ENCODE assay signal across 16 cellular contexts in genomic region chr13:106515635-106516254, GRCh38.
"Had no signal": no experiment of that assay in that cellular context is flagged by ENCODE, and none has a peak within 500 bp of the region (broad histone marks: within the 10 kb centered on the region; RNA-seq: fewer than 3 reads in every experiment).

No MANE protein-coding gene starts in this region.

- H3K27me3 ChIP-seq: testis had no signal

- H3K27ac ChIP-seq: spleen, testis had no signal

- H3K9me3 ChIP-seq: spleen, testis had no signal

- DNase-seq: activated CD4-positive, alpha-beta T cell treated with anti-CD3 and anti-CD28 coated beads for 48 hours; activated CD8-positive, alpha-beta memory T cell treated with anti-CD3 and anti-CD28 coated beads, Interleukin-2, amount 50 U/mL, for 4 hours; activated CD8-positive, alpha-beta T cell treated with anti-CD3 and anti-CD28 coated beads, Interleukin-2, amount 10 ng/mL, durations not matched to agents 7 days and 5 days; activated gamma-delta T cell treated with Interleukin-2 at 50 U/mL for 16 hours; activated naive CD8-positive, alpha-beta T cell treated with anti-CD3 and anti-CD28 coated beads for 36 hours; activated T-cell treated with anti-CD3 and anti-CD28 coated beads, Interleukin-2, amount 50 U/mL, for 72 hours; head of caudate nucleus; immature natural killer cell; left cardiac atrium; spleen; stimulated activated naive CD8-positive, alpha-beta T cell treated with anti-CD3 and anti-CD28 coated beads, Interleukin-15, amount 100 ng/mL, for 72 hours; T-helper 17 cell; testis had no signal

- H3K4me3 Mint-ChIP-seq: activated CD8-positive, alpha-beta T cell treated with anti-CD3 and anti-CD28 coated beads, Interleukin-2, amount 10 ng/mL, durations not matched to agents 7 days and 5 days; activated naive CD8-positive, alpha-beta T cell treated with anti-CD3 and anti-CD28 coated beads for 36 hours; activated T-cell treated with anti-CD3 and anti-CD28 coated beads, Interleukin-2, amount 50 U/mL, for 72 hours; immature natural killer cell; natural killer cell treated with Interleukin-12 subunit alpha and Interleukin-12 subunit beta and Interleukin-15 and Interleukin-18, amount 100 ng/mL, for 72 hours; stimulated activated naive CD8-positive, alpha-beta T cell treated with anti-CD3 and anti-CD28 coated beads, Interleukin-15, amount 100 ng/mL, for 72 hours; T-helper 17 cell; WTC11 had no signal

- H3K27ac Mint-ChIP-seq: activated CD8-positive, alpha-beta T cell treated with anti-CD3 and anti-CD28 coated beads, Interleukin-2, amount 10 ng/mL, durations not matched to agents 7 days and 5 days; activated naive CD8-positive, alpha-beta T cell treated with anti-CD3 and anti-CD28 coated beads for 36 hours; activated T-cell treated with anti-CD3 and anti-CD28 coated beads, Interleukin-2, amount 50 U/mL, for 72 hours; immature natural killer cell; natural killer cell treated with Interleukin-12 subunit alpha and Interleukin-12 subunit beta and Interleukin-15 and Interleukin-18, amount 100 ng/mL, for 72 hours; stimulated activated naive CD8-positive, alpha-beta T cell treated with anti-CD3 and anti-CD28 coated beads, Interleukin-15, amount 100 ng/mL, for 72 hours; T-helper 17 cell had no signal

- ATAC-seq: activated CD8-positive, alpha-beta T cell treated with anti-CD3 and anti-CD28 coated beads, Interleukin-2, amount 10 ng/mL, durations not matched to agents 7 days and 5 days; activated T-cell treated with anti-CD3 and anti-CD28 coated beads, Interleukin-2, amount 50 U/mL, for 72 hours; left cardiac atrium; natural killer cell treated with Interleukin-12 subunit alpha and Interleukin-12 subunit beta and Interleukin-15 and Interleukin-18, amount 100 ng/mL, for 72 hours; sciatic nerve; stimulated activated naive CD8-positive, alpha-beta T cell treated with anti-CD3 and anti-CD28 coated beads, Interleukin-15, amount 100 ng/mL, for 72 hours; T-helper 17 cell had no signal

- H3K36me3 Mint-ChIP-seq: activated naive CD8-positive, alpha-beta T cell treated with anti-CD3 and anti-CD28 coated beads for 36 hours; immature natural killer cell; natural killer cell treated with Interleukin-12 subunit alpha and Interleukin-12 subunit beta and Interleukin-15 and Interleukin-18, amount 100 ng/mL, for 72 hours had no signal

- H3K9me3 Mint-ChIP-seq: activated naive CD8-positive, alpha-beta T cell treated with anti-CD3 and anti-CD28 coated beads for 36 hours; activated T-cell treated with anti-CD3 and anti-CD28 coated beads, Interleukin-2, amount 50 U/mL, for 72 hours; immature natural killer cell; natural killer cell treated with Interleukin-12 subunit alpha and Interleukin-12 subunit beta and Interleukin-15 and Interleukin-18, amount 100 ng/mL, for 72 hours; stimulated activated naive CD8-positive, alpha-beta T cell treated with anti-CD3 and anti-CD28 coated beads, Interleukin-15, amount 100 ng/mL, for 72 hours; WTC11 had no signal

- H3K4me1 Mint-ChIP-seq: activated naive CD8-positive, alpha-beta T cell treated with anti-CD3 and anti-CD28 coated beads for 36 hours; immature natural killer cell; stimulated activated naive CD8-positive, alpha-beta T cell treated with anti-CD3 and anti-CD28 coated beads, Interleukin-15, amount 100 ng/mL, for 72 hours; T-helper 17 cell had no signal

- H3K36me3 ChIP-seq: spleen had no signal

- H3K4me3 ChIP-seq: spleen, testis had no signal
